In genomic region chr7:13990984-13991790, GRCh38 we compare ENCODE assay signal across 8 cellular contexts.
DNase-seq lines count a peak whose midpoint lies in the region; ATAC-seq and TF ChIP-seq lines count a peak whose summit lies in the region.

No MANE protein-coding gene starts in this region.

- H3K27ac ChIP-seq in coronary artery = peak overlapping the region; percentile 90 to 96

- DNase-seq in stimulated activated naive CD4-positive, alpha-beta T cell treated with Interleukin-2 at 50 U/mL for 16 hours (lab: John Stamatoyannopoulos, UW) = peak; percentile 83
- no peak for DNase-seq in stimulated activated naive CD4-positive, alpha-beta T cell (lab: John Stamatoyannopoulos, UW)
- DNase-seq in NCI-H345 (lab: John Stamatoyannopoulos, UW) (peak; percentile 97), coronary artery (ENCODE audit: low spot score) (peak; percentile 99), kidney tubule cell (ENCODE audit: low spot score) (peak; percentile 98)
- peak; percentile 29 to 35 for DNase-seq in activated CD4-positive, alpha-beta T cell treated with anti-CD3 and anti-CD28 coated beads for 24 hours (ENCODE audit: low read depth in 2 of 2)
- DNase-seq in stimulated activated CD4-positive, alpha-beta T cell treated with anti-CD3 and anti-CD28 coated beads, Interleukin-15, amount 100 ng/mL, for 24 hours = peak; percentile 77

- ATAC-seq in HG03135 (IDR thresholded peaks at IDR 0.05; ENCODE audit: unreplicated experiment) = peak; percentile 56

- H3K4me3 ChIP-seq in coronary artery = peak overlapping the region; percentile 93

- TF ChIP-seq CTCF in coronary artery (IDR thresholded peaks at IDR 0.05) = no peak

Comparison
In these comparisons a context has a peak if more than half of its experiments do, and no peak if none do; other contexts are left out.
1. DNase-seq: peak in stimulated activated naive CD4-positive, alpha-beta T cell treated with Interleukin-2 at 50 U/mL for 16 hours (single experiment), NCI-H345 (single experiment), activated CD4-positive, alpha-beta T cell treated with anti-CD3 and anti-CD28 coated beads for 24 hours (2 of 2), coronary artery (single experiment), kidney tubule cell (single experiment) and stimulated activated CD4-positive, alpha-beta T cell treated with anti-CD3 and anti-CD28 coated beads, Interleukin-15, amount 100 ng/mL, for 24 hours (single experiment); none in stimulated activated naive CD4-positive, alpha-beta T cell (0 of 6).